ENCODE assay signal across 14 cellular contexts in the genomic region with DNA sequence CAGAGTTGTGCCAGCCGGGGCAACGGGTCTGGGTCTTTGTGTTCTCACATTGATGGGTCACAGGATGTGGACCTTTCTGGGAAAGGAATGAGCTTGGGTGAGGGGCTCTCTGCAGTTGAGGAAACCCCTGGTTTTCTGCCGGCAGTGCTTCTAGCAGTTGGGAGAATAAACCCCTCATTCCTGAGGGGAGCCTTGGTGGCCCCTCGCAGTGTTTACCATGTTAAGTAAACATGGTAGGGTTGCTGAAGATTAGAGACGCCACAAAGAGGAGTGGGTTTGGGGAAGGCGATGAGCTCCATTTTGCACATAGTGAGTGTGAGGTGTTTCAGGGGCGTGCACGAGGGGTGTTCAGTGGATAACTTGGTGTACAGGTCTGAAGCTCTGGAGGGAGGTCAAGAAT. TPM values are rescaled to one million over a fixed set of nuclear protein-coding genes. Genes with fewer than 3 reads are reported as not detected.
A peak's percentile ranks its signal among the peaks of the same experiment; 100 is the strongest.
DNase-seq lines count a peak whose midpoint lies in the region; ATAC-seq, FAIRE-seq and TF ChIP-seq lines count a peak whose summit lies in the region.
"Had no signal": no experiment of that assay in that cellular context is flagged by ENCODE, and none has a peak within 500 bp of the region (broad histone marks: within the 10 kb centered on the region; RNA-seq: fewer than 3 reads in every experiment).

No MANE protein-coding gene starts in this region.

- H3K27ac ChIP-seq in HepG2 (ENCODE audit: extremely low read length, insufficient read depth, low read length) (no peak overlapping the region), right lobe of liver (no peak overlapping the region), mesendoderm (ENCODE audit: low read depth, low read length) (no peak overlapping the region), rectal smooth muscle tissue (ENCODE audit: low read depth, low read length) (peak overlapping the region; percentile 84), WERI-Rb-1 (no peak overlapping the region)
- H3K27ac ChIP-seq: KMS-11 had no signal

- BruUV-seq in HepG2 (replicated peaks; lab: Mats Ljungman, UMichigan), result no TSS peak

- intact Hi-C loops in HepG2 (cut with micrococcal nuclease; ENCODE audit: unreplicated experiment) (no loop called here), right lobe of liver (cut with DNase I) (no loop called here)

- no peak for TF ChIP-seq EP300 in HepG2 (IDR thresholded peaks at IDR 0.05; ENCODE audit: low read depth in 2 of 2, low read length in 2 of 2)
- no peak for TF ChIP-seq EP300 in HepG2 (CRISPR knock-in tag; IDR thresholded peaks at IDR 0.05; ENCODE audit: borderline replicate concordance)

- no peak overlapping the region for H2BK120ac ChIP-seq in mesendoderm (ENCODE audit: low read depth, low read length)

- H3K27me3 Mint-ChIP-seq in activated T-helper 17 cell treated with anti-CD3 and anti-CD28 coated beads, Interleukin-2, amount 50 U/mL, for 72 hours, result no peaks in the 10 kb centered on the region

- H3K4me2 ChIP-seq in HepG2 (ENCODE audit: low read depth, low read length) (peak overlapping the region; percentile 81), mesendoderm (ENCODE audit: low read length) (no peak overlapping the region)
- H3K4me2 ChIP-seq: GM23338, KMS-11 had no signal

- no peaks in the 10 kb centered on the region for H3K9me3 Mint-ChIP-seq in activated T-helper 17 cell treated with anti-CD3 and anti-CD28 coated beads, Interleukin-2, amount 50 U/mL, for 72 hours
- H3K9me3 Mint-ChIP-seq: CD8-positive, alpha-beta T cell; GM23338 had no signal

- H3K56ac ChIP-seq in mesendoderm (ENCODE audit: low read length), result peak overlapping the region; percentile 49

- H3K9ac ChIP-seq in HepG2 (ENCODE audit: insufficient read depth, low read depth, low read length) (no peak overlapping the region), mesendoderm (ENCODE audit: low read length) (no peak overlapping the region), rectal smooth muscle tissue (ENCODE audit: low read length) (no peak overlapping the region)
- H3K9ac ChIP-seq: KMS-11 had no signal

- H3K4me3 Mint-ChIP-seq in activated T-helper 17 cell treated with anti-CD3 and anti-CD28 coated beads, Interleukin-2, amount 50 U/mL, for 72 hours, result no peak overlapping the region
- H3K4me3 Mint-ChIP-seq: CD8-positive, alpha-beta T cell; GM23338 had no signal

- no peaks in the 10 kb centered on the region for H4K20me1 ChIP-seq in HepG2 (ENCODE audit: insufficient read depth, low read length)

- H3K27me3 ChIP-seq in HepG2 (ENCODE audit: control insufficient read depth in 1 of 2, insufficient read depth in 2 of 2, low read length in 2 of 2) (peaks cover 2 to 11% of the 10 kb centered on the region in 2 experiments; a peak in 2 of 5 replicates), right lobe of liver (no peaks in the 10 kb centered on the region), mesendoderm (ENCODE audit: insufficient read depth, low read length, poor library complexity) (no peaks in the 10 kb centered on the region), rectal smooth muscle tissue (ENCODE audit: control insufficient read depth, insufficient read depth, low read length) (no peaks in the 10 kb centered on the region), WERI-Rb-1 (ENCODE audit: insufficient read depth, low read depth, severe bottlenecking) (no peaks in the 10 kb centered on the region)

- no peak for TF ChIP-seq POLR2A in HepG2 (IDR thresholded peaks at IDR 0.05; ENCODE audit: insufficient read depth in 1 of 2, low read depth in 2 of 2, low read length in 2 of 2)
- TF ChIP-seq POLR2A in right lobe of liver (IDR thresholded peaks at IDR 0.05), result no peak

- H2AK5ac ChIP-seq in mesendoderm (ENCODE audit: low read length), result no peak overlapping the region

- peaks cover 5% of the 10 kb centered on the region for H3K4me1 Mint-ChIP-seq in activated T-helper 17 cell treated with anti-CD3 and anti-CD28 coated beads, Interleukin-2, amount 50 U/mL, for 72 hours

- H3K4me3 ChIP-seq in HepG2 (replicated peaks in 1 of 3; ENCODE audit: insufficient read depth in 1 of 3, low read depth in 2 of 3, low read length in 3 of 3) (peak overlapping the region in 1 of 3 experiments; percentile 59; a peak in 2 of 6 replicates), right lobe of liver (no peak overlapping the region), mesendoderm (ENCODE audit: low read length) (no peak overlapping the region), rectal smooth muscle tissue (ENCODE audit: low read length) (no peak overlapping the region), WERI-Rb-1 (ENCODE audit: low read depth, low read length) (no peak overlapping the region)
- H3K4me3 ChIP-seq: GM23338 had no signal

- no peak for TF ChIP-seq RAD21 in HepG2 (CRISPR knock-in tag; IDR thresholded peaks at IDR 0.05)

- H3K18ac ChIP-seq in mesendoderm (ENCODE audit: low read length), result no peak overlapping the region

- ATAC-seq in HepG2, result peak; percentile 11
- ATAC-seq in right lobe of liver, result no peak
- ATAC-seq in GM21576 (IDR thresholded peaks at IDR 0.05; ENCODE audit: unreplicated experiment), result no peak
- ATAC-seq in activated T-helper 17 cell treated with anti-CD3 and anti-CD28 coated beads, Interleukin-2, amount 50 U/mL, for 72 hours (replicated peaks), result no peak
- ATAC-seq: CD8-positive, alpha-beta T cell had no signal

- WGBS in HepG2 (ENCODE audit: low lambda C conversion rate), result 9% methylated on average over 8 of the region's 8 CpGs
- WGBS in right lobe of liver (ENCODE audit: insufficient coverage, low coverage, low lambda C conversion rate, missing lambda C conversion rate), result 75% methylated on average over 8 of the region's 8 CpGs
- no CpG with 5 or more reads among the region's 8 CpGs for WGBS in mesendoderm (ENCODE audit: extremely low coverage, insufficient coverage, low lambda C conversion rate)

- H4K5ac ChIP-seq in mesendoderm (ENCODE audit: low read length), result no peak overlapping the region

- no peak overlapping the region for H4K8ac ChIP-seq in mesendoderm (ENCODE audit: low read depth, low read length)

- no peak overlapping the region for H3K27ac Mint-ChIP-seq in activated T-helper 17 cell treated with anti-CD3 and anti-CD28 coated beads, Interleukin-2, amount 50 U/mL, for 72 hours
- H3K27ac Mint-ChIP-seq: CD8-positive, alpha-beta T cell; GM23338 had no signal

- in situ Hi-C loops in HepG2 (cut with HindIII; ENCODE audit: extremely low pct_ligation_motif_present, low pct_unique_long_range_greater_than_20kb), result loop anchor here (25.0 kb wide), 1 partner anchor 609 kb away; no protein-coding TSS in a partner anchor

- no peak for FAIRE-seq in HepG2 (lab: Jason Lieb, UNC)
- FAIRE-seq: GM12891 had no signal

- H3K79me1 ChIP-seq in mesendoderm (ENCODE audit: low read length), result no peaks in the 10 kb centered on the region

- H2BK5ac ChIP-seq in mesendoderm (ENCODE audit: low read length), result no peak overlapping the region

- H3K9me3 ChIP-seq in HepG2 (ENCODE audit: low read length) (no peaks in the 10 kb centered on the region), right lobe of liver (no peaks in the 10 kb centered on the region), WERI-Rb-1 (ENCODE audit: severe bottlenecking) (no peaks in the 10 kb centered on the region)

- TF ChIP-seq CTCF in HepG2 (CRISPR knock-in tag; IDR thresholded peaks at IDR 0.05), result no peak
- TF ChIP-seq CTCF in right lobe of liver (IDR thresholded peaks at IDR 0.05), result no peak
- no peak for TF ChIP-seq CTCF in WERI-Rb-1 (IDR thresholded peaks at IDR 0.05; ENCODE audit: low read depth, low read length)

- H3K4ac ChIP-seq in mesendoderm (ENCODE audit: low read depth, low read length), result no peak overlapping the region

- H3K79me2 ChIP-seq in HepG2 (ENCODE audit: insufficient read depth, low read length) (no peaks in the 10 kb centered on the region), mesendoderm (ENCODE audit: control insufficient read depth, insufficient read depth, low read length) (no peaks in the 10 kb centered on the region)

- H3K23ac ChIP-seq in mesendoderm (ENCODE audit: low read length), result no peak overlapping the region

- H3K36me3 ChIP-seq in HepG2 (replicated peaks in 1 of 2; ENCODE audit: control insufficient read depth in 1 of 2, insufficient read depth in 2 of 2, low read length in 2 of 2) (no peaks in the 10 kb centered on the region), right lobe of liver (no peaks in the 10 kb centered on the region), mesendoderm (ENCODE audit: control insufficient read depth, insufficient read depth, low read length) (no peaks in the 10 kb centered on the region), rectal smooth muscle tissue (ENCODE audit: control insufficient read depth, insufficient read depth, low read length) (no peaks in the 10 kb centered on the region), WERI-Rb-1 (no peaks in the 10 kb centered on the region)

- H3K36me3 Mint-ChIP-seq in activated T-helper 17 cell treated with anti-CD3 and anti-CD28 coated beads, Interleukin-2, amount 50 U/mL, for 72 hours (ENCODE audit: low read depth), result no peaks in the 10 kb centered on the region
- H3K36me3 Mint-ChIP-seq: CD8-positive, alpha-beta T cell had no signal

- no peak overlapping the region for H2AFZ ChIP-seq in HepG2 (ENCODE audit: low read length)
- H2AFZ ChIP-seq: GM23338 had no signal

- H2BK15ac ChIP-seq in mesendoderm (replicated peaks; ENCODE audit: low read depth), result no peak overlapping the region

- peaks cover 50% of the 10 kb centered on the region for H3K4me1 ChIP-seq in HepG2 (ENCODE audit: insufficient read depth, low read length)
- peaks cover 0 to 13% (median 2%) of the 10 kb centered on the region in 4 donors for H3K4me1 ChIP-seq in right lobe of liver
- H3K4me1 ChIP-seq in mesendoderm (ENCODE audit: control insufficient read depth, low read depth, low read length), result peaks cover 2% of the 10 kb centered on the region
- H3K4me1 ChIP-seq in rectal smooth muscle tissue (ENCODE audit: control insufficient read depth, insufficient read depth, low read length), result peaks cover 14% of the 10 kb centered on the region

- no peak for DNase-seq in HepG2 (ENCODE audit: low spot score)
- DNase-seq in right lobe of liver, result no peak
- DNase-seq in mesendoderm, result no peak
- DNase-seq in WERI-Rb-1, result no peak
- DNase-seq in activated CD4-positive, CD25-positive, alpha-beta regulatory T cell (lab: John Stamatoyannopoulos, UW), result no peak
- DNase-seq: CD8-positive, alpha-beta T cell; NCI-H2029 treated with DMSO at 0.1 percent for 48 hours; NCI-H748 treated with DMSO at 0.1 percent for 48 hours had no signal

- CTCF ChIA-PET in HepG2 (lab: Yijun Ruan, JAX; ENCODE audit: low intra/inter-chr PET ratio, low total read pairs), result interaction anchor here (1.5 kb wide), 1 partner anchor 264 kb away, joined by 10 read pairs; no protein-coding TSS in a partner anchor

- POLR2A ChIA-PET in HepG2 (lab: Yijun Ruan, JAX), result interaction anchor here (0.6 to 2.0 kb wide), 11 partner anchors 18 to 266 kb away, joined by 3 to 16 read pairs (median 4); a partner anchor contains a TSS

RNA-seq across cellular contexts. Expression of a gene that starts 27.7 kb away (rescaled TPM):
- total RNA-seq in HepG2 (2016; rRNA removed; fragmentation: Illumina TruSeq; extraction: Trizol) (69.6 and 94.7 TPM in 2 replicates), right lobe of liver (10 to 100 TPM; 31.3 to 62.2 (median 51.5) TPM)
- 268 and 314 TPM in 2 replicates for total RNA-seq in HepG2 (2016; cell fraction: cytosol; rRNA removed; fragmentation: Illumina TruSeq; extraction: Trizol; ENCODE audit: low read depth)
- total RNA-seq in HepG2 (2016; cell fraction: insoluble cytoplasmic fraction; rRNA removed; fragmentation: Illumina TruSeq; extraction: Trizol), result 66.2 and 87.3 TPM in 2 replicates
- total RNA-seq in HepG2 (2016; cell fraction: membrane; rRNA removed; fragmentation: Illumina TruSeq; extraction: Trizol), result 195 and 235 TPM in 2 replicates
- total RNA-seq in HepG2 (2016; cell fraction: nucleus; rRNA removed; fragmentation: Illumina TruSeq; extraction: Trizol), result 86.0 and 93.6 TPM in 2 replicates
- polyA plus RNA-seq in HepG2 (2011; rRNA removed), result 61.8 and 69.8 TPM in 2 replicates
- polyA plus RNA-seq in HepG2 (2011; cell fraction: cytosol; rRNA removed), result 41.5 and 48.4 TPM in 2 replicates
- 37.5 and 39.9 TPM in 2 replicates for polyA plus RNA-seq in HepG2 (2011; cell fraction: nucleus; rRNA removed)
- polyA plus RNA-seq in HepG2 (2012), result 57.8 and 68.4 TPM in 2 replicates
- polyA plus RNA-seq in HepG2 (2016; cell fraction: cytosol; fragmentation: Illumina TruSeq; extraction: Trizol; ENCODE audit: low read depth), result 1.7 and 2.0 TPM in 2 replicates
- polyA plus RNA-seq in HepG2 (2016; cell fraction: insoluble cytoplasmic fraction; fragmentation: Illumina TruSeq; extraction: Trizol; ENCODE audit: low read depth), result 65.5 and 73.0 TPM in 2 replicates
- 11.7 and 13.1 TPM in 2 replicates for polyA plus RNA-seq in HepG2 (2016; cell fraction: membrane; fragmentation: Illumina TruSeq; extraction: Trizol; ENCODE audit: low read depth)
- 65.5 and 68.7 TPM in 2 replicates for polyA plus RNA-seq in HepG2 (2016; cell fraction: nucleus; fragmentation: Illumina TruSeq; extraction: Trizol; ENCODE audit: insufficient read depth, low read depth)
- 209 and 286 TPM in 2 replicates for polyA minus RNA-seq in HepG2 (2011; rRNA and poly(A)+ RNA removed; ENCODE audit: low replicate concordance)
- polyA minus RNA-seq in HepG2 (2011; cell fraction: cytosol; rRNA and poly(A)+ RNA removed), result 125 and 141 TPM in 2 replicates
- polyA minus RNA-seq in HepG2 (2011; cell fraction: nucleus; rRNA and poly(A)+ RNA removed), result 209 and 212 TPM in 2 replicates
- polyA plus RNA-seq in mesendoderm (2013, experiment 1 of 2), result 41.5 TPM
- 40.2 TPM for polyA plus RNA-seq in mesendoderm (2013, experiment 2 of 2)
- 100 to 1,000 TPM; 113 to 120 TPM for total RNA-seq in activated T-helper 17 cell treated with anti-CD3 and anti-CD28 coated beads, Interleukin-2, amount 50 U/mL, for 72 hours
